In genomic region chr3:160638184-160638583, GRCh38 we compare ENCODE assay signal across 8 cellular contexts. TPM values are rescaled to one million over a fixed set of nuclear protein-coding genes. Genes with fewer than 3 reads are reported as not detected.
"Had no signal": no experiment of that assay in that cellular context is flagged by ENCODE, and none has a peak within 500 bp of the region (broad histone marks: within the 10 kb centered on the region; RNA-seq: fewer than 3 reads in every experiment).

No MANE protein-coding gene starts in this region.

- H3K27ac ChIP-seq: KMS-11 had no signal

- H3K4me3 ChIP-seq: GM23338, HAP-1 had no signal

- H3K36me3 ChIP-seq: HAP-1 had no signal

- H3K27ac Mint-ChIP-seq: GM23338, HFFc6 had no signal

- H3K4me3 Mint-ChIP-seq: GM23338, HFFc6 had no signal

- H3K9me3 Mint-ChIP-seq: GM23338, HFFc6 had no signal

- DNase-seq: H7, HFFc6, KBM-7 had no signal

- H2AFZ ChIP-seq: GM23338 had no signal

- FAIRE-seq: HTR-8/SVneo had no signal

- ATAC-seq: GM23338, HCT116 had no signal

- H3K4me2 ChIP-seq: GM23338, KMS-11 had no signal

- H3K9me3 ChIP-seq: HAP-1 had no signal

- H3K9ac ChIP-seq: KMS-11 had no signal

RNA-seq across cellular contexts. Expression of gene ARL14, which starts 38.8 kb away (rescaled TPM):
- total RNA-seq: GM23338 had no signal
- polyA plus RNA-seq: GM23338 had no signal
